13 cellular contexts compared by ENCODE assay signal in the genomic region with DNA sequence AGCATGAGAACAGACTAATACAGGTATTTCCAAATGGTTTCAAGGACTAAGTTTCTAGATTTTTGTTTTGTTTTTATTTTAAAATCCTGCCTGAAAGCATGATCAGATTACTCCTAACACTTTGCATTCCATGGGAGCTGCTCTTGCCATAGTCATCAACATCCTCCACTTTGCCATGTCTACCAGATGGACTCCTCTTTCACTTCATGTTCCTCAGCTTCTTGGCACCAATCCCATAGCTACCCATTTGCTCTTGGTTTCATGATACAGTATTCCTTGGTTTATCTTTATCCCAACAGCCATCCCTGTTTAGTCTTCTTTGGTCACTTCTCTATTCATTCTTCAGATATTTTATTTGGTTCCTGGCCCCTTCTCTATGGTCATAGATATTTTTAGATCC.
A peak's percentile ranks its signal among the peaks of the same experiment; 100 is the strongest.
DNase-seq lines count a peak whose midpoint lies in the region; ATAC-seq and TF ChIP-seq lines count a peak whose summit lies in the region.
"Had no signal": no experiment of that assay in that cellular context is flagged by ENCODE, and none has a peak within 500 bp of the region (broad histone marks: within the 10 kb centered on the region; RNA-seq: fewer than 3 reads in every experiment).

No MANE protein-coding gene starts in this region.

- no peak for TF ChIP-seq CTCF in IMR-90 (conservative IDR thresholded peaks at IDR 0.05; ENCODE audit: low read depth, low read length)
- no peak for TF ChIP-seq CTCF in breast epithelium (IDR thresholded peaks at IDR 0.05)

- peak overlapping the region in 6 of 7 donors; percentile 12 to 86 (median 64) for H3K27ac Mint-ChIP-seq in CD4-positive, alpha-beta memory T cell
- H3K27ac Mint-ChIP-seq in naive thymus-derived CD8-positive, alpha-beta T cell: peak overlapping the region in 8 of 10 donors; percentile 16 to 90 (median 53)
- H3K27ac Mint-ChIP-seq: dendritic cell treated with granulocyte-macrophage colony-stimulating factor and Interleukin-4, amounts not matched to agents 40 ng/mL and 50 ng/mL, for 4 days had no signal

- intact Hi-C loops in CD4-positive, alpha-beta memory T cell (cut with micrococcal nuclease): no loop called here
- intact Hi-C loops in IMR-90 (cut with micrococcal nuclease): no loop called here
- intact Hi-C loops in breast epithelium (cut with DNase I; ENCODE audit: low total_unique reads): no loop called here

- BruUV-seq in IMR-90 (replicated peaks; lab: Mats Ljungman, UMichigan): no TSS peak

- peak overlapping the region; percentile 47; the same call in 1 of the 2 replicates for H3K14ac ChIP-seq in IMR-90 (replicated peaks; ENCODE audit: low read depth, low read length)

- H3K4me2 ChIP-seq in IMR-90 (ENCODE audit: low read depth, low read length): no peak overlapping the region

- peak overlapping the region; percentile 26 to 42 for H4K8ac ChIP-seq in IMR-90 (ENCODE audit: low read depth in 2 of 2, low read length in 2 of 2)

- peak; percentile 30 for ATAC-seq in IMR-90 (ENCODE audit: low read depth)
- ATAC-seq in naive thymus-derived CD8-positive, alpha-beta T cell: no peak
- ATAC-seq in HG03097 (IDR thresholded peaks at IDR 0.05; ENCODE audit: low FRiP score, unreplicated experiment): no peak
- ATAC-seq in HG03108 (IDR thresholded peaks at IDR 0.05; ENCODE audit: unreplicated experiment): no peak

- in situ Hi-C loops in IMR-90 (cut with MboI; ENCODE audit: low sequenced_read_pairs): no loop called here

- no peak overlapping the region for H3K9ac ChIP-seq in IMR-90 (ENCODE audit: low read depth, low read length)

- H3K27me3 ChIP-seq in CD4-positive, alpha-beta memory T cell (ENCODE audit: insufficient read depth, low read length): no peaks in the 10 kb centered on the region
- H3K27me3 ChIP-seq in IMR-90 (ENCODE audit: control insufficient read depth, insufficient read depth, low read length): no peaks in the 10 kb centered on the region
- H3K27me3 ChIP-seq in breast epithelium: no peaks in the 10 kb centered on the region
- H3K27me3 ChIP-seq: esophagus muscularis mucosa, transverse colon had no signal

- H3K4me3 Mint-ChIP-seq in CD4-positive, alpha-beta memory T cell: no peak overlapping the region
- no peak overlapping the region for H3K4me3 Mint-ChIP-seq in naive thymus-derived CD8-positive, alpha-beta T cell
- H3K4me3 Mint-ChIP-seq: dendritic cell treated with granulocyte-macrophage colony-stimulating factor and Interleukin-4, amounts not matched to agents 40 ng/mL and 50 ng/mL, for 4 days had no signal

- peak overlapping the region; percentile 97 for H2BK5ac ChIP-seq in IMR-90 (ENCODE audit: low read depth, low read length, poor library complexity, severe bottlenecking)

- no peak overlapping the region for H2AFZ ChIP-seq in IMR-90 (replicated peaks; ENCODE audit: low read length, poor library complexity)

- H3K4me1 ChIP-seq in CD4-positive, alpha-beta memory T cell (ENCODE audit: insufficient read depth, low read length): no peaks in the 10 kb centered on the region
- no peaks in the 10 kb centered on the region; the same call in 1 of the 2 replicates for H3K4me1 ChIP-seq in IMR-90 (ENCODE audit: control insufficient read depth, insufficient read depth, low read length)
- H3K4me1 ChIP-seq in breast epithelium: no peaks in the 10 kb centered on the region
- H3K4me1 ChIP-seq: esophagus muscularis mucosa, transverse colon had no signal

- peak overlapping the region; percentile 22; the same call in 1 of the 2 replicates for H3K4ac ChIP-seq in IMR-90 (ENCODE audit: low read depth, low read length)

- peak overlapping the region; percentile 12; the same call in 2 of the 3 replicates for H2BK15ac ChIP-seq in IMR-90 (ENCODE audit: low read depth, low read length)

- CTCF ChIA-PET in CD4-positive, alpha-beta memory T cell (lab: Charles Lee; ENCODE audit: partially characterized antibody): no interaction called here
- CTCF ChIA-PET in IMR-90 (lab: Yijun Ruan, JAX): interaction anchor here (0.5 kb wide), 1 partner anchor 154 kb away, joined by 3 read pairs; no protein-coding TSS in a partner anchor

- peak overlapping the region; percentile 48 for H4K91ac ChIP-seq in IMR-90 (ENCODE audit: insufficient read depth, low read depth, low read length)

- no peak overlapping the region for H3K27ac ChIP-seq in CD4-positive, alpha-beta memory T cell (ENCODE audit: low read depth, low read length)
- peak overlapping the region; percentile 68; the same call in 1 of the 2 replicates for H3K27ac ChIP-seq in IMR-90 (ENCODE audit: insufficient read depth, low read length)
- H3K27ac ChIP-seq in breast epithelium: peak overlapping the region; percentile 50 to 66
- H3K27ac ChIP-seq: esophagus muscularis mucosa, transverse colon had no signal

- H3K27me3 Mint-ChIP-seq in CD4-positive, alpha-beta memory T cell: no peaks in the 10 kb centered on the region
- H3K27me3 Mint-ChIP-seq in naive thymus-derived CD8-positive, alpha-beta T cell: no peaks in the 10 kb centered on the region
- H3K27me3 Mint-ChIP-seq: dendritic cell treated with granulocyte-macrophage colony-stimulating factor and Interleukin-4, amounts not matched to agents 40 ng/mL and 50 ng/mL, for 4 days had no signal

- peak overlapping the region; percentile 35; the same call in 1 of the 2 replicates for H2AK5ac ChIP-seq in IMR-90 (ENCODE audit: low read depth, low read length)

- H4K20me1 ChIP-seq in IMR-90 (ENCODE audit: insufficient read depth, low read length): no peaks in the 10 kb centered on the region

- H2BK120ac ChIP-seq in IMR-90 (ENCODE audit: low read depth, low read length): peak overlapping the region; percentile 65; the same call in 1 of the 2 replicates

- no peaks in the 10 kb centered on the region; the same call in 1 of the 2 replicates for H3K9me1 ChIP-seq in IMR-90 (ENCODE audit: insufficient read depth, low read length)

- H3K9me3 ChIP-seq in CD4-positive, alpha-beta memory T cell (ENCODE audit: control insufficient read depth in 1 of 2, low read length in 2 of 2): no peaks in the 10 kb centered on the region
- no peaks in the 10 kb centered on the region for H3K9me3 ChIP-seq in IMR-90 (ENCODE audit: control insufficient read depth, insufficient read depth, low read length)
- H3K9me3 ChIP-seq in breast epithelium: no peaks in the 10 kb centered on the region
- H3K9me3 ChIP-seq: esophagus muscularis mucosa, transverse colon had no signal

- H3K4me1 Mint-ChIP-seq in CD4-positive, alpha-beta memory T cell: peaks cover 3 to 13% (median 7%) of the 10 kb centered on the region in 4 donors
- peaks cover 9 to 34% (median 26%) of the 10 kb centered on the region in 4 donors for H3K4me1 Mint-ChIP-seq in naive thymus-derived CD8-positive, alpha-beta T cell

- H4K5ac ChIP-seq in IMR-90 (ENCODE audit: low read depth, low read length): no peak overlapping the region; the same call in 1 of the 2 replicates

- no peak overlapping the region for H3K23ac ChIP-seq in IMR-90 (ENCODE audit: low read depth, low read length)

- POLR2A ChIA-PET in CD4-positive, alpha-beta memory T cell (lab: Charles Lee; ENCODE audit: partially characterized antibody): no interaction called here
- POLR2A ChIA-PET in IMR-90 (lab: Charles Lee; ENCODE audit: unreplicated experiment): no interaction called here
- POLR2A ChIA-PET in naive thymus-derived CD8-positive, alpha-beta T cell (lab: Charles Lee): no interaction called here

- DNase-seq in CD4-positive, alpha-beta memory T cell: no peak
- peak; percentile 61 for DNase-seq in IMR-90
- DNase-seq in breast epithelium (ENCODE audit: low spot score in 2 of 2): no peak
- DNase-seq in naive thymus-derived CD8-positive, alpha-beta T cell: no peak
- no peak for DNase-seq in NCI-H1417 treated with DMSO at 0.1 percent for 48 hours (lab: John Stamatoyannopoulos, UW)
- DNase-seq: NCI-H1048; right cardiac atrium; stimulated activated CD4-positive, alpha-beta T cell treated with anti-CD3 and anti-CD28 coated beads, Interleukin-2, amount 100 ng/mL, for 48 hours; transverse colon had no signal

- H3K18ac ChIP-seq in IMR-90 (ENCODE audit: low read depth, low read length): peak overlapping the region; percentile 52; the same call in 1 of the 2 replicates

- peaks cover 6% of the 10 kb centered on the region in 2 experiments; a peak in 1 of 4 replicates for H3K79me1 ChIP-seq in IMR-90 (ENCODE audit: low read depth in 1 of 2, low read length in 2 of 2)

- no peak overlapping the region for H3K56ac ChIP-seq in IMR-90 (ENCODE audit: extremely low read depth, insufficient read depth, low read length)

- no peak overlapping the region for H3K4me3 ChIP-seq in CD4-positive, alpha-beta memory T cell (ENCODE audit: low read length in 2 of 2)
- H3K4me3 ChIP-seq in IMR-90 (ENCODE audit: insufficient read depth, low read depth, low read length) (no peak overlapping the region), breast epithelium (no peak overlapping the region)
- H3K4me3 ChIP-seq: esophagus muscularis mucosa, transverse colon had no signal

- TF ChIP-seq RAD21 in IMR-90 (IDR thresholded peaks at IDR 0.05; ENCODE audit: low read length): no peak

- H2BK20ac ChIP-seq in IMR-90 (ENCODE audit: low read depth, low read length): peak overlapping the region; percentile 21; the same call in 1 of the 2 replicates

- H3K36me3 Mint-ChIP-seq in CD4-positive, alpha-beta memory T cell: peaks cover 77 to 83% of the 10 kb centered on the region in 2 donors
- peaks cover 25 to 94% (median 59%) of the 10 kb centered on the region in 3 donors for H3K36me3 Mint-ChIP-seq in naive thymus-derived CD8-positive, alpha-beta T cell

- no peaks in the 10 kb centered on the region for H3K9me3 Mint-ChIP-seq in CD4-positive, alpha-beta memory T cell
- peaks cover 0 to 9% (median 0%) of the 10 kb centered on the region in 9 donors for H3K9me3 Mint-ChIP-seq in naive thymus-derived CD8-positive, alpha-beta T cell

- no peak for TF ChIP-seq POLR2A in IMR-90 (IDR thresholded peaks at IDR 0.05; ENCODE audit: low read depth, low read length)
- TF ChIP-seq POLR2A in breast epithelium (IDR thresholded peaks at IDR 0.05): no peak

- dilution Hi-C loops in IMR-90 (cut with HindIII; ENCODE audit: low sequenced_read_pairs, unreplicated experiment): no loop called here

- H2AK9ac ChIP-seq in IMR-90 (replicated peaks; ENCODE audit: low read depth, low read length, poor library complexity): no peak overlapping the region

- H3K36me3 ChIP-seq in CD4-positive, alpha-beta memory T cell (ENCODE audit: insufficient read depth, low read length): peaks cover 72% of the 10 kb centered on the region
- H3K36me3 ChIP-seq in IMR-90 (ENCODE audit: control insufficient read depth, insufficient read depth, low read length) (no peaks in the 10 kb centered on the region; the same call in 1 of the 2 replicates), breast epithelium (no peaks in the 10 kb centered on the region)
- H3K36me3 ChIP-seq: esophagus muscularis mucosa, transverse colon had no signal

TF ChIP-seq in IMR-90, 13 proteins besides CTCF, POLR2A, EP300 and RAD21:
- TF ChIP-seq RCOR1 (IDR thresholded peaks at IDR 0.05; ENCODE audit: insufficient replicate concordance, low read length): no peak
- TF ChIP-seq MXI1 (IDR thresholded peaks at IDR 0.05; ENCODE audit: borderline replicate concordance, low read depth, low read length): no peak
